ENCODE assay signal across 18 cellular contexts in the genomic region with DNA sequence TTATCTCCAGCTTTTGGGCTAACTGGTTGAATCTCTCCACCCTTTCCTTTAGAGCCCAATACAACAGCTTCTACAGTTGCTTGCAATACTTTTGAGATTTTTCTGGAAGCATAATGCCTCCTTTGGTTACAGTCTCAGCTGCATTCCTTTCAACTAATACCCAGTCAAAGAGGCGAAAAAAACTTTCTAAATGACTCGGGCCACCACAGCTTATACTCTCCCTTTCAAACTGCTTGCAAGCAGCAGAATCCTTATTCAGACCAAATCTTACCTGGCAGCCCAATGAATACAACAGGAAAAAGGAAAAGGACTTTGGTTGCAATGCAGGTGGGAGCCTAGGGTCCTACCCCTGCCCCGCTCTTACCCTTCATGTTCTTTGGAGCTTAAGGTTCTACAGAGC. TPM values are rescaled to one million over a fixed set of nuclear protein-coding genes. Genes with fewer than 3 reads are reported as not detected.
"Had no signal": no experiment of that assay in that cellular context is flagged by ENCODE, and none has a peak within 500 bp of the region (broad histone marks: within the 10 kb centered on the region; RNA-seq: fewer than 3 reads in every experiment).

No MANE protein-coding gene starts in this region.

- H3K27ac Mint-ChIP-seq: memory B cell, nephron progenitor cell had no signal

- ATAC-seq: body of pancreas, gastroesophageal sphincter had no signal

- H3K4me1 ChIP-seq: body of pancreas, gastroesophageal sphincter, sigmoid colon, SJSA1 had no signal

- H3K9me3 ChIP-seq: body of pancreas, gastroesophageal sphincter, left ventricle myocardium inferior, sigmoid colon, SJSA1, stomach, thoracic aorta had no signal

- H3K36me3 ChIP-seq: gastroesophageal sphincter, left ventricle myocardium inferior, sigmoid colon, SJSA1, thoracic aorta had no signal

- FAIRE-seq: kidney had no signal

- H3K4me1 Mint-ChIP-seq: nephron progenitor cell had no signal

- H3K4me3 Mint-ChIP-seq: central memory CD8-positive, alpha-beta T cell; memory B cell; nephron progenitor cell had no signal

- H3K27me3 Mint-ChIP-seq: central memory CD8-positive, alpha-beta T cell had no signal

- H3K36me3 Mint-ChIP-seq: memory B cell had no signal

- H3K27me3 ChIP-seq: body of pancreas, SJSA1 had no signal

- H3K27ac ChIP-seq: body of pancreas, gastroesophageal sphincter, left ventricle myocardium inferior, sigmoid colon, SJSA1, stomach, thoracic aorta, VCaP had no signal

- H3K9me3 Mint-ChIP-seq: central memory CD8-positive, alpha-beta T cell; memory B cell; nephron progenitor cell had no signal

- DNase-seq: activated effector memory CD4-positive, alpha-beta T cell treated with anti-CD3 and anti-CD28 coated beads, Interleukin-2, amount 50 U/mL, for 16 hours; amniotic stem cell; body of pancreas; cortex of kidney; kidney; left ventricle myocardium inferior; nephron progenitor cell; sigmoid colon; stimulated activated CD4-positive, alpha-beta T cell treated with anti-CD3 and anti-CD28 coated beads, Interleukin-2, amount 100 ng/mL, for 24 hours; stomach had no signal

- H3K4me3 ChIP-seq: body of pancreas, gastroesophageal sphincter, left ventricle myocardium inferior, sigmoid colon, SJSA1, stomach, thoracic aorta had no signal

RNA-seq across cellular contexts. Expression of a gene that starts 15.8 kb away (rescaled TPM):
- total RNA-seq: epithelial cell of proximal tubule, osteocyte, SJSA1 had no signal

RNA-seq across cellular contexts. Expression of a gene that starts 32.6 kb away (rescaled TPM):
- total RNA-seq: osteocyte, SJSA1 had no signal

RNA-seq across cellular contexts. Expression of a gene that starts 43.1 kb away (rescaled TPM):
- total RNA-seq: SJSA1 had no signal

RNA-seq across cellular contexts. Expression of a gene that starts 55.1 kb away (rescaled TPM):
- total RNA-seq: osteocyte, SJSA1 had no signal

RNA-seq across cellular contexts. Expression of a gene that starts 56.4 kb away (rescaled TPM):
- total RNA-seq: SJSA1 had no signal
